In the genomic region with DNA sequence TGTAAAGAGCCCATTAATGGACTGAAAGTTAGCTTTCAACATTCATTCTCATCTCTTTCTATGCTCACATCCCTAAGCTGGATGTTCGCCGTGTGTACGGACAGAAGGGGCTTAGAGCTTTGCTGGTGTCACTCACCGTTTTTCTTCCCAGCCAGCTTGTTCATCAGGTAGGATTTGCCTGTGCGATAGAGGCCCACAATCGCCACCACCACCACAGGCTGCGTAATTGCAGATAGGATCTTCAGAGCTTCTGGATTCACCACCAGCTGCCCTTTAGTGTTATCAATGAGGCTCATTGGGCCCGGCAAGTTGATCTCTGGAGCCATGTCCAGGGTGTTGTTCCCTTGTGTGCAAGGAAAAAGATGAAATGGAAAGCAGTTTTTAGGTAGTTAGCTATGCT, we compare ENCODE assay signal across 21 cellular contexts. TPM values are rescaled to one million over a fixed set of nuclear protein-coding genes. Genes with fewer than 3 reads are reported as not detected.
"Had no signal": no experiment of that assay in that cellular context is flagged by ENCODE, and none has a peak within 500 bp of the region (broad histone marks: within the 10 kb centered on the region; RNA-seq: fewer than 3 reads in every experiment).

No MANE protein-coding gene starts in this region.

- H3K9me3 Mint-ChIP-seq: dendritic cell treated with granulocyte-macrophage colony-stimulating factor and Interleukin-4, amounts not matched to agents 40 ng/mL and 50 ng/mL, for 4 days; memory B cell; nephron; stimulated activated naive B cell treated with anti-CD40 and anti-IgM and Interleukin-4, amounts not matched to agents 10 μg/mL and 1 μg/mL and 100 μg/mL, for 72 hours had no signal

- H3K4me3 Mint-ChIP-seq: dendritic cell treated with granulocyte-macrophage colony-stimulating factor and Interleukin-4, amounts not matched to agents 40 ng/mL and 50 ng/mL, for 4 days; memory B cell; nephron; stimulated activated naive B cell treated with anti-CD40 and anti-IgM and Interleukin-4, amounts not matched to agents 10 μg/mL and 1 μg/mL and 100 μg/mL, for 72 hours had no signal

- H3K9me3 ChIP-seq: ascending aorta, mucosa of descending colon, tibial artery, vagina had no signal

- H3K27ac Mint-ChIP-seq: dendritic cell treated with granulocyte-macrophage colony-stimulating factor and Interleukin-4, amounts not matched to agents 40 ng/mL and 50 ng/mL, for 4 days; memory B cell; nephron; stimulated activated naive B cell treated with anti-CD40 and anti-IgM and Interleukin-4, amounts not matched to agents 10 μg/mL and 1 μg/mL and 100 μg/mL, for 72 hours had no signal

- H3K27me3 Mint-ChIP-seq: dendritic cell treated with granulocyte-macrophage colony-stimulating factor and Interleukin-4, amounts not matched to agents 40 ng/mL and 50 ng/mL, for 4 days; memory B cell; stimulated activated naive B cell treated with anti-CD40 and anti-IgM and Interleukin-4, amounts not matched to agents 10 μg/mL and 1 μg/mL and 100 μg/mL, for 72 hours had no signal

- DNase-seq: activated CD4-positive, CD25-positive, alpha-beta regulatory T cell treated with anti-CD3 and anti-CD28 coated beads, Interleukin-2, amount 50 U/mL, for 72 hours; activated CD8-positive, alpha-beta memory T cell treated with anti-CD3 and anti-CD28 coated beads for 24 hours; activated gamma-delta T cell; effector memory CD4-positive, alpha-beta T cell; foreskin melanocyte; left ventricle myocardium superior; mucosa of descending colon; nucleus accumbens; stimulated activated CD4-positive, alpha-beta T cell treated with anti-CD3 and anti-CD28 coated beads, Interleukin-2, amount 100 ng/mL, for 48 hours; stimulated activated naive B cell treated with anti-CD40 and anti-IgM and Interleukin-4, amounts not matched to agents 10 μg/mL and 1 μg/mL and 100 μg/mL, for 72 hours; tibial artery had no signal

- H3K4me3 ChIP-seq: mucosa of descending colon, tibial artery, vagina had no signal

- H3K4me1 Mint-ChIP-seq: nephron had no signal

- ATAC-seq: left ventricle myocardium superior; mucosa of descending colon; stimulated activated naive B cell treated with anti-CD40 and anti-IgM and Interleukin-4, amounts not matched to agents 10 μg/mL and 1 μg/mL and 100 μg/mL, for 72 hours had no signal

- H3K27ac ChIP-seq: ascending aorta, tibial artery, vagina had no signal

- H3K27me3 ChIP-seq: ascending aorta, tibial artery, vagina had no signal

RNA-seq across cellular contexts. Expression of gene GBP7, which starts 54.2 kb away (rescaled TPM):
- total RNA-seq: ascending aorta, bronchial epithelial cell, cerebellum, kidney epithelial cell, left ventricle myocardium superior, posterior vena cava, subcutaneous adipose tissue, vagina had no signal
